Comparison of ENCODE assay signal across 11 cellular contexts in the genomic region with DNA sequence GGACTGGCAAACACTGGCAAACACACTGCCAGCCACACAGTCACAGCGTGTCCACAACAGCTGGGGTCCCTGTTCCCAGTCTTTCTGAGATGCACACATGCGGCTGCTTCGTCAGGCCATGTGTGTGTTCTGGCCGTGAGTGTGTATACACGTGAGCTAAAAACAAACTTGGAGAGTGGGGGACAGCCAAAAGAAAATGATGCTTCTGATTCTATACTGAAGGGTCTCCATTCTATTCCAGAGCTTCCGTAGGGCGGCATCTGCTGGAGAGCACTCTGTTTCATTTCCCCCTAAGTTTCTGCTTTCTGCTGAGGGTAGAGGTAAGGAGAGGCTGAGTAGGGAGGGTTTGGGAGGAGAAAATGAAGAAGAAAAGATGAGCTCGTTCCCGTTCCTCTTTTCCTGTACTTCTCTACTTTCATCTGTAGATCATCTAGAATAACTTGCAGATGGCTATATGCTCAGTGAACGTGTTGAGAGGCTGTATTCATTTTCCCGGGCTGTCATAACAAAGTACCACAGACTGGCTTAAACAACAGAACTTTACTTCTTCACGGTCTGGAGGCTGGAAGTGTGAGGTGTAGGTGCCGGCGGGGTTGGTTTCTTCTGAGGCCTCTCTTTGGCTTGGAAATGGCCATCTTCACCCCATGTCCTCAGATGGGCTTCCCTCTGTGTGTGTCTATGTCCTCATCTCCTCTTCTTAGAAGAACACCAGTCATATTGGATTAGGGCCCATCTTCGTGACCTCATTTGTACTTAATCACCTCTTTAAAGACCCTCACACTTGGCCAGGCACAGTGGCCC.
DNase-seq lines count a peak whose midpoint lies in the region; ATAC-seq and TF ChIP-seq lines count a peak whose summit lies in the region.
"Had no signal": no experiment of that assay in that cellular context is flagged by ENCODE, and none has a peak within 500 bp of the region (broad histone marks: within the 10 kb centered on the region; RNA-seq: fewer than 3 reads in every experiment).

No MANE protein-coding gene starts in this region.

- TF ChIP-seq EP300 in suprapubic skin (IDR thresholded peaks at IDR 0.05), result no peak

- peaks cover 16% of the 10 kb centered on the region for H3K36me3 Mint-ChIP-seq in activated CD4-positive, alpha-beta T cell treated with anti-CD3 and anti-CD28 coated beads, Interleukin-2, amount 10 ng/mL, durations not matched to agents 24 days and 14 days (ENCODE audit: low read depth)
- no peaks in the 10 kb centered on the region for H3K36me3 Mint-ChIP-seq in T-helper 17 cell (ENCODE audit: low read depth)

- ATAC-seq in T-helper 17 cell, result no peak

- no peak overlapping the region for H3K9ac ChIP-seq in MM.1S (ENCODE audit: low read length)

- 86% methylated on average over 15 of the region's 15 CpGs for WGBS in suprapubic skin

- no peaks in the 10 kb centered on the region for H3K9me2 ChIP-seq in MM.1S (replicated peaks; ENCODE audit: insufficient read depth, low read length)

- H3F3A ChIP-seq in MM.1S (ENCODE audit: insufficient read depth, low read length), result peaks cover 18% of the 10 kb centered on the region

- H3K27me3 ChIP-seq in layer of hippocampus (ENCODE audit: control insufficient read depth, insufficient read depth, low read length) (no peaks in the 10 kb centered on the region), suprapubic skin (no peaks in the 10 kb centered on the region), MM.1S (replicated peaks; ENCODE audit: insufficient read depth, low read length) (peaks cover 10% of the 10 kb centered on the region; the same call in 1 of the 2 replicates)

- H3K4me1 ChIP-seq in suprapubic skin, result peaks cover 65% of the 10 kb centered on the region
- H3K4me1 ChIP-seq in MM.1S (ENCODE audit: low read length), result peaks cover 30% of the 10 kb centered on the region

- TF ChIP-seq CTCF in suprapubic skin (IDR thresholded peaks at IDR 0.05), result no peak
- no peak for TF ChIP-seq CTCF in MM.1S (IDR thresholded peaks at IDR 0.05; ENCODE audit: low read length)

- H3K36me3 ChIP-seq in suprapubic skin (no peaks in the 10 kb centered on the region), MM.1S (replicated peaks; ENCODE audit: insufficient read depth, low read length) (no peaks in the 10 kb centered on the region)

- no peaks in the 10 kb centered on the region for H3K27me3 Mint-ChIP-seq in activated CD4-positive, alpha-beta T cell treated with anti-CD3 and anti-CD28 coated beads, Interleukin-2, amount 10 ng/mL, durations not matched to agents 24 days and 14 days
- H3K27me3 Mint-ChIP-seq in T-helper 17 cell, result no peaks in the 10 kb centered on the region

- no peak for TF ChIP-seq POLR2A in suprapubic skin (IDR thresholded peaks at IDR 0.05)

- DNase-seq in activated CD4-positive, alpha-beta T cell treated with anti-CD3 and anti-CD28 coated beads, Interleukin-2, amount 10 ng/mL, durations not matched to agents 24 days and 14 days, result no peak
- no peak for DNase-seq in activated CD4-positive, alpha-beta T cell treated with anti-CD3 and anti-CD28 coated beads for 48 hours
- DNase-seq in T-helper 17 cell (no peak), suprapubic skin (ENCODE audit: low spot score in 2 of 2) (peak in 1 of 2 donors; percentile 23), RKO (ENCODE audit: low spot score) (no peak), MM.1S (no peak), EL (no peak)
- DNase-seq: GOT3, kidney glomerular epithelial cell, NCI-H526 had no signal

- H3K4me2 ChIP-seq in MM.1S (ENCODE audit: low read depth, low read length), result no peak overlapping the region

- peaks cover 85% of the 10 kb centered on the region for H3K4me1 Mint-ChIP-seq in activated CD4-positive, alpha-beta T cell treated with anti-CD3 and anti-CD28 coated beads, Interleukin-2, amount 10 ng/mL, durations not matched to agents 24 days and 14 days
- H3K4me1 Mint-ChIP-seq in T-helper 17 cell, result peaks cover 56% of the 10 kb centered on the region

- H4K20me1 ChIP-seq in MM.1S (ENCODE audit: insufficient read depth, low read length), result no peaks in the 10 kb centered on the region

- H3K4me3 ChIP-seq in suprapubic skin (no peak overlapping the region), MM.1S (ENCODE audit: low read length) (no peak overlapping the region)

- peak overlapping the region; percentile 14 for H3K4me3 Mint-ChIP-seq in activated CD4-positive, alpha-beta T cell treated with anti-CD3 and anti-CD28 coated beads, Interleukin-2, amount 10 ng/mL, durations not matched to agents 24 days and 14 days
- H3K4me3 Mint-ChIP-seq in T-helper 17 cell, result no peak overlapping the region

- H3K79me2 ChIP-seq in MM.1S (ENCODE audit: low read length), result no peaks in the 10 kb centered on the region

- peaks cover 7% of the 10 kb centered on the region for H3K9me3 Mint-ChIP-seq in activated CD4-positive, alpha-beta T cell treated with anti-CD3 and anti-CD28 coated beads, Interleukin-2, amount 10 ng/mL, durations not matched to agents 24 days and 14 days

- no peak overlapping the region for H2AFZ ChIP-seq in MM.1S (ENCODE audit: low read length)

- H3K27ac ChIP-seq in layer of hippocampus (ENCODE audit: low read depth, low read length) (peak overlapping the region; percentile 58), suprapubic skin (peak overlapping the region; percentile 6), MM.1S (ENCODE audit: low read length) (no peak overlapping the region)

- H3K27ac Mint-ChIP-seq in activated CD4-positive, alpha-beta T cell treated with anti-CD3 and anti-CD28 coated beads, Interleukin-2, amount 10 ng/mL, durations not matched to agents 24 days and 14 days, result peak overlapping the region; percentile 98
- peak overlapping the region; percentile 99 for H3K27ac Mint-ChIP-seq in T-helper 17 cell

- intact Hi-C loops in activated CD4-positive, alpha-beta T cell treated with anti-CD3 and anti-CD28 coated beads, Interleukin-2, amount 10 ng/mL, durations not matched to agents 24 days and 14 days (cut with micrococcal nuclease), result no loop called here

- H3K9me3 ChIP-seq in T-helper 17 cell (ENCODE audit: control insufficient read depth, low read length, poor library complexity, severe bottlenecking) (no peaks in the 10 kb centered on the region), suprapubic skin (no peaks in the 10 kb centered on the region), MM.1S (replicated peaks; ENCODE audit: insufficient read depth, low read length) (no peaks in the 10 kb centered on the region)
